1 cellular context compared by ENCODE assay signal in genomic region chr17:59619313-59620063, GRCh38.
TF ChIP-seq lines count a peak whose summit lies in the region.

CLTC (plus strand) TSS chr17:59619895; CDS start chr17:59620132, 237 bp downstream.

TF ChIP-seq in HepG2, 621 proteins besides CTCF, POLR2A, EP300 and RAD21 (continued from another document and continues in another):
- TF ChIP-seq GLMP (CRISPR knock-in tag; IDR thresholded peaks at IDR 0.05; ENCODE audit: borderline replicate concordance) (no peak), RFX1 (IDR thresholded peaks at IDR 0.05) (no peak; the same call in 1 of the 2 replicates), TFDP2 (CRISPR knock-in tag; IDR thresholded peaks at IDR 0.05) (peak; percentile 40; the same call in 1 of the 2 replicates), ZNF589 (CRISPR knock-in tag; conservative IDR thresholded peaks at IDR 0.05) (peak; percentile 20; the same call in 1 of the 2 replicates), RCOR2 (CRISPR knock-in tag; IDR thresholded peaks at IDR 0.05) (peak; percentile 59; the same call in 1 of the 2 replicates), AFF4 (CRISPR knock-in tag; IDR thresholded peaks at IDR 0.05) (peak; percentile 27), RARG (CRISPR knock-in tag; IDR thresholded peaks at IDR 0.05; ENCODE audit: low read depth) (peak; percentile 91), RERE (CRISPR knock-in tag; IDR thresholded peaks at IDR 0.05; ENCODE audit: low read depth) (peak; percentile 72; the same call in 1 of the 2 replicates), ZNF235 (CRISPR knock-in tag; IDR thresholded peaks at IDR 0.05; ENCODE audit: borderline replicate concordance) (no peak; the same call in 1 of the 2 replicates), ZNF570 (CRISPR knock-in tag; IDR thresholded peaks at IDR 0.05; ENCODE audit: borderline replicate concordance) (peak; percentile 96), TBP (CRISPR knock-in tag; IDR thresholded peaks at IDR 0.05) (no peak), KLF16 (CRISPR knock-in tag; IDR thresholded peaks at IDR 0.05) (peak; percentile 74 to 97; a peak in 2 of 4 replicates), ZNF530 (CRISPR knock-in tag; IDR thresholded peaks at IDR 0.05; ENCODE audit: low read depth) (no peak), PCBP2 (optimal IDR thresholded peaks at IDR 0.05; ENCODE audit: low read depth, low read length, poor library complexity, severe bottlenecking) (peak; percentile 14), NFKBIZ (CRISPR knock-in tag; IDR thresholded peaks at IDR 0.05) (0 out of 2 replicates have a peak, but pooled peaks have one; percentile 86), ZNF460 (CRISPR knock-in tag; IDR thresholded peaks at IDR 0.05; ENCODE audit: borderline replicate concordance) (peak; percentile 46; the same call in 1 of the 2 replicates), GABPB1 (CRISPR knock-in tag; IDR thresholded peaks at IDR 0.05) (peak; percentile 97), ZNF619 (CRISPR knock-in tag; IDR thresholded peaks at IDR 0.05) (peak; percentile 78), ZNF10 (CRISPR knock-in tag; IDR thresholded peaks at IDR 0.05; ENCODE audit: borderline replicate concordance, low read depth) (no peak), ZNF101 (CRISPR knock-in tag; IDR thresholded peaks at IDR 0.05; ENCODE audit: borderline replicate concordance, low read depth) (peak; percentile 77; the same call in 1 of the 2 replicates), SAFB2 (CRISPR knock-in tag; IDR thresholded peaks at IDR 0.05; ENCODE audit: borderline replicate concordance, low read depth) (0 out of 2 replicates have a peak, but pooled peaks have one; percentile 54), FOXC1 (CRISPR knock-in tag; IDR thresholded peaks at IDR 0.05; ENCODE audit: borderline replicate concordance) (peak; percentile 43; the same call in 1 of the 2 replicates), MYC (CRISPR knock-in tag; IDR thresholded peaks at IDR 0.05; ENCODE audit: borderline replicate concordance) (peak; percentile 96), RAD51 (IDR thresholded peaks at IDR 0.05; ENCODE audit: borderline replicate concordance) (peak; percentile 83), ZMAT3 (CRISPR knock-in tag; conservative IDR thresholded peaks at IDR 0.05) (no peak; the same call in none of the 2 replicates), REPIN1 (CRISPR knock-in tag; IDR thresholded peaks at IDR 0.05; ENCODE audit: borderline replicate concordance, low read depth) (peak; percentile 74; the same call in 1 of the 2 replicates), BHLHE40 (IDR thresholded peaks at IDR 0.05; ENCODE audit: low read length) (peak; percentile 96), RXRA (CRISPR knock-in tag; IDR thresholded peaks at IDR 0.05) (peak; percentile 59; the same call in 1 of the 2 replicates), ZFX (CRISPR knock-in tag; IDR thresholded peaks at IDR 0.05; ENCODE audit: low read depth) (peak; percentile 88), DR1 (CRISPR knock-in tag; IDR thresholded peaks at IDR 0.05) (peak; percentile 17; the same call in 1 of the 2 replicates), NONO (IDR thresholded peaks at IDR 0.05) (no peak), NONO (CRISPR knock-in tag; conservative IDR thresholded peaks at IDR 0.05) (peak; percentile 93), ZNF230 (CRISPR knock-in tag; IDR thresholded peaks at IDR 0.05) (peak; percentile 99), HNF1A (IDR thresholded peaks at IDR 0.05; ENCODE audit: low read depth) (peak; percentile 3; the same call in 1 of the 2 replicates), HNF1A (CRISPR knock-in tag; IDR thresholded peaks at IDR 0.05; ENCODE audit: borderline replicate concordance) (peak; percentile 91), FOXA1 (IDR thresholded peaks at IDR 0.05) (no peak), FOXA1 (CRISPR knock-in tag; IDR thresholded peaks at IDR 0.05) (peak; percentile 71; the same call in 1 of the 2 replicates), HHEX (CRISPR knock-in tag; IDR thresholded peaks at IDR 0.05) (no peak), RBFOX2 (IDR thresholded peaks at IDR 0.05; ENCODE audit: low read depth, low read length) (peak; percentile 95), YEATS4 (CRISPR knock-in tag; IDR thresholded peaks at IDR 0.05; ENCODE audit: borderline replicate concordance) (peak; percentile 100)
- TF ChIP-seq, protein P1, sequence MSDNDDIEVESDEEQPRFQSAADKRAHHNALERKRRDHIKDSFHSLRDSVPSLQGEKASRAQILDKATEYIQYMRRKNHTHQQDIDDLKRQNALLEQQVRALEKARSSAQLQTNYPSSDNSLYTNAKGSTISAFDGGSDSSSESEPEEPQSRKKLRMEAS (IDR thresholded peaks at IDR 0.05): peak; percentile 94
- TF ChIP-seq, protein P2, sequence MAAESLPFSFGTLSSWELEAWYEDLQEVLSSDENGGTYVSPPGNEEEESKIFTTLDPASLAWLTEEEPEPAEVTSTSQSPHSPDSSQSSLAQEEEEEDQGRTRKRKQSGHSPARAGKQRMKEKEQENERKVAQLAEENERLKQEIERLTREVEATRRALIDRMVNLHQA (CRISPR knock-in tag; IDR thresholded peaks at IDR 0.05): no peak
- TF ChIP-seq, protein P3, sequence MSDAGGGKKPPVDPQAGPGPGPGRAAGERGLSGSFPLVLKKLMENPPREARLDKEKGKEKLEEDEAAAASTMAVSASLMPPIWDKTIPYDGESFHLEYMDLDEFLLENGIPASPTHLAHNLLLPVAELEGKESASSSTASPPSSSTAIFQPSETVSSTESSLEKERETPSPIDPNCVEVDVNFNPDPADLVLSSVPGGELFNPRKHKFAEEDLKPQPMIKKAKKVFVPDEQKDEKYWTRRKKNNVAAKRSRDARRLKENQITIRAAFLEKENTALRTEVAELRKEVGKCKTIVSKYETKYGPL (CRISPR knock-in tag; IDR thresholded peaks at IDR 0.05): peak; percentile 21; the same call in 1 of the 2 replicates
- TF ChIP-seq, protein P4, sequence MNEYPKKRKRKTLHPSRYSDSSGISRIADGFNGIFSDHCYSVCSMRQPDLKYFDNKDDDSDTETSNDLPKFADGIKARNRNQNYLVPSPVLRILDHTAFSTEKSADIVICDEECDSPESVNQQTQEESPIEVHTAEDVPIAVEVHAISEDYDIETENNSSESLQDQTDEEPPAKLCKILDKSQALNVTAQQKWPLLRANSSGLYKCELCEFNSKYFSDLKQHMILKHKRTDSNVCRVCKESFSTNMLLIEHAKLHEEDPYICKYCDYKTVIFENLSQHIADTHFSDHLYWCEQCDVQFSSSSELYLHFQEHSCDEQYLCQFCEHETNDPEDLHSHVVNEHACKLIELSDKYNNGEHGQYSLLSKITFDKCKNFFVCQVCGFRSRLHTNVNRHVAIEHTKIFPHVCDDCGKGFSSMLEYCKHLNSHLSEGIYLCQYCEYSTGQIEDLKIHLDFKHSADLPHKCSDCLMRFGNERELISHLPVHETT (CRISPR knock-in tag; conservative IDR thresholded peaks at IDR 0.05): peak; percentile 97
